Comparison of ENCODE assay signal across 1 cellular context in genomic region chr22:42621505-42622002, GRCh38.
A peak's percentile ranks its signal among the peaks of the same experiment; 100 is the strongest.
TF ChIP-seq lines count a peak whose summit lies in the region.

No MANE protein-coding gene starts in this region.

TF ChIP-seq in HEK293, 187 proteins besides CTCF, POLR2A, EP300 and RAD21 (continued from another document):
- 0 out of 2 replicates have a peak, but pooled peaks have one; percentile 10 for TF ChIP-seq PRDM10 (tag by site-specific recombination; IDR thresholded peaks at IDR 0.05)
- peak; percentile 86 for TF ChIP-seq ZBTB20 (tag by site-specific recombination; IDR thresholded peaks at IDR 0.05)
- TF ChIP-seq KLF8 (tag by site-specific recombination; IDR thresholded peaks at IDR 0.05) = peak; percentile 15; the same call in 1 of the 2 replicates
- no peak for TF ChIP-seq ZFP69B (tag by site-specific recombination; IDR thresholded peaks at IDR 0.05)
- TF ChIP-seq, protein P1, sequence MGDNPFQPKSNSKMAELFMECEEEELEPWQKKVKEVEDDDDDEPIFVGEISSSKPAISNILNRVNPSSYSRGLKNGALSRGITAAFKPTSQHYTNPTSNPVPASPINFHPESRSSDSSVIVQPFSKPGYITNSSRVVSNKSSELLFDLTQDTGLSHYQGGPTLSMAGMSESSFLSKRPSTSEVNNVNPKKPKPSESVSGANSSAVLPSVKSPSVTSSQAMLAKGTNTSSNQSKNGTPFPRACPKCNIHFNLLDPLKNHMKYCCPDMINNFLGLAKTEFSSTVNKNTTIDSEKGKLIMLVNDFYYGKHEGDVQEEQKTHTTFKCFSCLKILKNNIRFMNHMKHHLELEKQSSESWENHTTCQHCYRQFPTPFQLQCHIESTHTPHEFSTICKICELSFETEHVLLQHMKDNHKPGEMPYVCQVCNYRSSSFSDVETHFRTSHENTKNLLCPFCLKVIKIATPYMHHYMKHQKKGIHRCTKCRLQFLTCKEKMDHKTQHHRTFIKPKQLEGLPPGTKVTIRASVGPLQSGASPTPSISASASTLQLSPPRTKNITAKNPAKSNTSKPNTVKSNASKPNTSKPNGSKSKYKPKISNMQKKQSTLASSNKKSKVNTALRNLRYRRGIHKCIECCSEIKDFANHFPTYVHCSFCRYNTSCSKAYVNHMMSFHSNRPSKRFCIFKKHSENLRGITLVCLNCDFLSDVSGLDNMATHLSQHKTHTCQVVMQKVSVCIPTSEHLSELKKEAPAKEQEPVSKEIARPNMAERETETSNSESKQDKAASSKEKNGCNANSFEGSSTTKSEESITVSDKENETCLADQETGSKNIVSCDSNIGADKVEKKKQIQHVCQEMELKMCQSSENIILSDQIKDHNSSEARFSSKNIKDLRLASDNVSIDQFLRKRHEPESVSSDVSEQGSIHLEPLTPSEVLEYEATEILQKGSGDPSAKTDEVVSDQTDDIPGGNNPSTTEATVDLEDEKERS (tag by site-specific recombination; IDR thresholded peaks at IDR 0.05) = no peak
- peak; percentile 68 for TF ChIP-seq ZSCAN30 (tag by site-specific recombination; IDR thresholded peaks at IDR 0.05)
- no peak for TF ChIP-seq ZNF521 (tag by site-specific recombination; IDR thresholded peaks at IDR 0.05)
- no peak for TF ChIP-seq ZNF362 (tag by site-specific recombination; IDR thresholded peaks at IDR 0.05)
- no peak for TF ChIP-seq HOXA7 (CRISPR knock-in tag; IDR thresholded peaks at IDR 0.05; ENCODE audit: borderline replicate concordance)
- TF ChIP-seq ZNF677 (tag by site-specific recombination; IDR thresholded peaks at IDR 0.05) = no peak
- TF ChIP-seq, protein P2, sequence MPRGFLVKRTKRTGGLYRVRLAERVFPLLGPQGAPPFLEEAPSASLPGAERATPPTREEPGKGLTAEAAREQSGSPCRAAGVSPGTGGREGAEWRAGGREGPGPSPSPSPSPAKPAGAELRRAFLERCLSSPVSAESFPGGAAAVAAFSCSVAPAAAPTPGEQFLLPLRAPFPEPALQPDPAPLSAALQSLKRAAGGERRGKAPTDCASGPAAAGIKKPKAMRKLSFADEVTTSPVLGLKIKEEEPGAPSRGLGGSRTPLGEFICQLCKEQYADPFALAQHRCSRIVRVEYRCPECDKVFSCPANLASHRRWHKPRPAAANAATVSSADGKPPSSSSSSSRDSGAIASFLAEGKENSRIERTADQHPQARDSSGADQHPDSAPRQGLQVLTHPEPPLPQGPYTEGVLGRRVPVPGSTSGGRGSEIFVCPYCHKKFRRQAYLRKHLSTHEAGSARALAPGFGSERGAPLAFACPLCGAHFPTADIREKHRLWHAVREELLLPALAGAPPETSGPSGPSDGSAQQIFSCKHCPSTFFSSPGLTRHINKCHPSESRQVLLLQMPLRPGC (tag by site-specific recombination; IDR thresholded peaks at IDR 0.05) = no peak
- TF ChIP-seq ZNF654 (tag by site-specific recombination; IDR thresholded peaks at IDR 0.05; ENCODE audit: low read depth) = peak; percentile 47
- TF ChIP-seq, protein P3, sequence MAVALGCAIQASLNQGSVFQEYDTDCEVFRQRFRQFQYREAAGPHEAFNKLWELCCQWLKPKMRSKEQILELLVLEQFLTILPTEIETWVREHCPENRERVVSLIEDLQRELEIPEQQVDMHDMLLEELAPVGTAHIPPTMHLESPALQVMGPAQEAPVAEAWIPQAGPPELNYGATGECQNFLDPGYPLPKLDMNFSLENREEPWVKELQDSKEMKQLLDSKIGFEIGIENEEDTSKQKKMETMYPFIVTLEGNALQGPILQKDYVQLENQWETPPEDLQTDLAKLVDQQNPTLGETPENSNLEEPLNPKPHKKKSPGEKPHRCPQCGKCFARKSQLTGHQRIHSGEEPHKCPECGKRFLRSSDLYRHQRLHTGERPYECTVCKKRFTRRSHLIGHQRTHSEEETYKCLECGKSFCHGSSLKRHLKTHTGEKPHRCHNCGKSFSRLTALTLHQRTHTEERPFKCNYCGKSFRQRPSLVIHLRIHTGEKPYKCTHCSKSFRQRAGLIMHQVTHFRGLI (tag by site-specific recombination; IDR thresholded peaks at IDR 0.05) = no peak
- TF ChIP-seq, protein P4, sequence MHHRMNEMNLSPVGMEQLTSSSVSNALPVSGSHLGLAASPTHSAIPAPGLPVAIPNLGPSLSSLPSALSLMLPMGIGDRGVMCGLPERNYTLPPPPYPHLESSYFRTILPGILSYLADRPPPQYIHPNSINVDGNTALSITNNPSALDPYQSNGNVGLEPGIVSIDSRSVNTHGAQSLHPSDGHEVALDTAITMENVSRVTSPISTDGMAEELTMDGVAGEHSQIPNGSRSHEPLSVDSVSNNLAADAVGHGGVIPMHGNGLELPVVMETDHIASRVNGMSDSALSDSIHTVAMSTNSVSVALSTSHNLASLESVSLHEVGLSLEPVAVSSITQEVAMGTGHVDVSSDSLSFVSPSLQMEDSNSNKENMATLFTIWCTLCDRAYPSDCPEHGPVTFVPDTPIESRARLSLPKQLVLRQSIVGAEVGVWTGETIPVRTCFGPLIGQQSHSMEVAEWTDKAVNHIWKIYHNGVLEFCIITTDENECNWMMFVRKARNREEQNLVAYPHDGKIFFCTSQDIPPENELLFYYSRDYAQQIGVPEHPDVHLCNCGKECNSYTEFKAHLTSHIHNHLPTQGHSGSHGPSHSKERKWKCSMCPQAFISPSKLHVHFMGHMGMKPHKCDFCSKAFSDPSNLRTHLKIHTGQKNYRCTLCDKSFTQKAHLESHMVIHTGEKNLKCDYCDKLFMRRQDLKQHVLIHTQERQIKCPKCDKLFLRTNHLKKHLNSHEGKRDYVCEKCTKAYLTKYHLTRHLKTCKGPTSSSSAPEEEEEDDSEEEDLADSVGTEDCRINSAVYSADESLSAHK (tag by site-specific recombination; IDR thresholded peaks at IDR 0.05) = 0 out of 2 replicates have a peak, but pooled peaks have one; percentile 14
- no peak for TF ChIP-seq ZNF10 (tag by site-specific recombination; IDR thresholded peaks at IDR 0.05)
- no peak for TF ChIP-seq ZNF274 (IDR thresholded peaks at IDR 0.05; ENCODE audit: low read length)
- TF ChIP-seq ZNF274 (tag by site-specific recombination; IDR thresholded peaks at IDR 0.05; ENCODE audit: borderline replicate concordance) = no peak
- TF ChIP-seq ZNF416 (tag by site-specific recombination; IDR thresholded peaks at IDR 0.05) = no peak
- no peak for TF ChIP-seq ZNF248 (tag by site-specific recombination; IDR thresholded peaks at IDR 0.05)
- no peak for TF ChIP-seq ZNF626 (tag by site-specific recombination; IDR thresholded peaks at IDR 0.05)
- no peak for TF ChIP-seq ZNF23 (tag by site-specific recombination; IDR thresholded peaks at IDR 0.05; ENCODE audit: borderline replicate concordance)
